Comparison of ENCODE assay signal across 12 cellular contexts in the genomic region with DNA sequence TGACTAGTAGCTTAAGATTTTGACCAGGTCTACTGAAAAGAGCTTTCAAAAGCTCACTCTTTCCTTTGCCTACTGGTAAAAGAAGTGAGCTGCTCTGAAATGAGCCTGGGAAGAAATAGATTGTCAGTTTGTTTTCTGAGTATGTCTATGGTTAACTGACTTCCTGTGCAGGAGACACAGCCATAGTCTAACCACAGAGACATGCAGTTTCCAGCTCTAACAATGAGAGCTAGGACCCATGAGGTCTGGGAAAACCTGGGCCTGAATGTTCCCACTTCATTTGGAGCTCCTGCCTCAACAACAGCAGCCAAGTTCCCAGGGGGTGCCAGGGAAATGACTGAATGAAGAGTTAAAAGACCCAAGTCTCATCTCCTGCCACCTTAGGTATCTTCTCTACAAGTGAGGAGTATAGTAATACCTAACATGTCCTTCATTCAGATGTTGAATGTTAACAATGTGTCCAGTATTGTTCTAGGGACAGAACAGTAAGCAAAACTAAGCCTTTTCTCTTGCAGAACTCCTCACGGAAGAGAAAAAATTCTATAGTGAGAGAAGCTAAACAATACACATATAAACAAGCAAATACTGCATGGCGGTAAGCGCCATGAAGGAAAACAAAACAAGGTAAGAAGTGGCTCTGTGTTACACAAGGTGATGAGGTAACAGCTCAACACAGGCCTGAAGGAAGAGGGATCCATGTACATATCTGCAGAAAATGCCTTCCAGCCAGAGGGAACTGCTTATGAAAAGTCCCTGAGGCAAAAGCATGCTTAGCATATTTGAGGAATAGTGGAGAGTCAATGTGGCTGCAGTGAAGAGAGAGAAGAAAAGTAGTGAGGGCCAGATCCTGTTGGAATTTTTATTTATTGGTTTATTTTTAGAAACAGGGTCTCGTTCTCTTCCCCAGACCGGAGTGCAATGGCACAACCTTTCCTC. TPM values are rescaled to one million over a fixed set of nuclear protein-coding genes. Genes with fewer than 3 reads are reported as not detected.
DNase-seq lines count a peak whose midpoint lies in the region; ATAC-seq and TF ChIP-seq lines count a peak whose summit lies in the region.
"Had no signal": no experiment of that assay in that cellular context is flagged by ENCODE, and none has a peak within 500 bp of the region (broad histone marks: within the 10 kb centered on the region; RNA-seq: fewer than 3 reads in every experiment).

No MANE protein-coding gene starts in this region.

- H3K9me3 ChIP-seq in BLaER1: peaks cover 18% of the 10 kb centered on the region
- H3K9me3 ChIP-seq: Caco-2 had no signal

- no peak overlapping the region for H3K27ac Mint-ChIP-seq in Calu3 (ENCODE audit: unreplicated experiment)

- peaks cover 9% of the 10 kb centered on the region for H3K27me3 Mint-ChIP-seq in Calu3 (ENCODE audit: unreplicated experiment)

- peak; percentile 75 for ATAC-seq in GM18873 (IDR thresholded peaks at IDR 0.05; ENCODE audit: low FRiP score, unreplicated experiment)
- ATAC-seq in HG03354 (IDR thresholded peaks at IDR 0.05; ENCODE audit: poor library complexity, severe bottlenecking, unreplicated experiment): peak; percentile 63
- ATAC-seq in GM19324 (IDR thresholded peaks at IDR 0.05; ENCODE audit: low FRiP score, unreplicated experiment): no peak

- CTCF ChIA-PET in Calu3 (lab: Charles Lee): no interaction called here

- no peaks in the 10 kb centered on the region for H4K20me1 ChIP-seq in BLaER1

- TF ChIP-seq CTCF in Calu3 (IDR thresholded peaks at IDR 0.05; ENCODE audit: unreplicated experiment): no peak

- H3K4me3 ChIP-seq in BLaER1: no peak overlapping the region

- DNase-seq in astrocyte of the hippocampus (ENCODE audit: low read depth, low spot score) (peak; percentile 78), DMS114 treated with DMSO at 0.1 percent for 48 hours (lab: John Stamatoyannopoulos, UW; ENCODE audit: unreplicated experiment) (no peak), Calu3 (no peak), NCI-H2081 treated with DMSO at 0.1 percent for 48 hours (lab: John Stamatoyannopoulos, UW) (no peak)
- DNase-seq: stimulated activated CD4-positive, alpha-beta T cell treated with anti-CD3 and anti-CD28 coated beads, Interleukin-2, amount 100 ng/mL, for 24 hours had no signal

- no peaks in the 10 kb centered on the region for H3K27me3 ChIP-seq in BLaER1

- peak overlapping the region; percentile 30; the same call in 1 of the 2 replicates for H3K9ac ChIP-seq in BLaER1

- intact Hi-C loops in Calu3 (cut with micrococcal nuclease; ENCODE audit: unreplicated experiment): no loop called here

- peak overlapping the region; percentile 75 for H3K27ac ChIP-seq in BLaER1

- no peaks in the 10 kb centered on the region for H3K4me1 Mint-ChIP-seq in Calu3 (ENCODE audit: low read depth, unreplicated experiment)

- H3K4me2 ChIP-seq in BLaER1: peak overlapping the region; percentile 57

- H3K4me1 ChIP-seq in BLaER1: peaks cover 21% of the 10 kb centered on the region

- H3K4me3 Mint-ChIP-seq in Calu3 (ENCODE audit: low read depth, unreplicated experiment): no peak overlapping the region

- H3K9me3 Mint-ChIP-seq in Calu3 (ENCODE audit: low read depth, unreplicated experiment): peaks cover 3% of the 10 kb centered on the region

- H3K36me3 Mint-ChIP-seq in Calu3 (ENCODE audit: insufficient read depth, unreplicated experiment): no peaks in the 10 kb centered on the region

- no TSS peak for BruUV-seq in Calu3 (replicated peaks; lab: Mats Ljungman, UMichigan)

- no peaks in the 10 kb centered on the region for H3K36me3 ChIP-seq in BLaER1

RNA-seq across cellular contexts. Expression of a gene that starts 26.4 kb away (rescaled TPM):
- total RNA-seq in Calu3 (2022): 2.3 and 6.2 TPM in 2 replicates
- total RNA-seq: H1, SK-MEL-5 had no signal
